ENCODE assay signal across 8 cellular contexts in the genomic region with DNA sequence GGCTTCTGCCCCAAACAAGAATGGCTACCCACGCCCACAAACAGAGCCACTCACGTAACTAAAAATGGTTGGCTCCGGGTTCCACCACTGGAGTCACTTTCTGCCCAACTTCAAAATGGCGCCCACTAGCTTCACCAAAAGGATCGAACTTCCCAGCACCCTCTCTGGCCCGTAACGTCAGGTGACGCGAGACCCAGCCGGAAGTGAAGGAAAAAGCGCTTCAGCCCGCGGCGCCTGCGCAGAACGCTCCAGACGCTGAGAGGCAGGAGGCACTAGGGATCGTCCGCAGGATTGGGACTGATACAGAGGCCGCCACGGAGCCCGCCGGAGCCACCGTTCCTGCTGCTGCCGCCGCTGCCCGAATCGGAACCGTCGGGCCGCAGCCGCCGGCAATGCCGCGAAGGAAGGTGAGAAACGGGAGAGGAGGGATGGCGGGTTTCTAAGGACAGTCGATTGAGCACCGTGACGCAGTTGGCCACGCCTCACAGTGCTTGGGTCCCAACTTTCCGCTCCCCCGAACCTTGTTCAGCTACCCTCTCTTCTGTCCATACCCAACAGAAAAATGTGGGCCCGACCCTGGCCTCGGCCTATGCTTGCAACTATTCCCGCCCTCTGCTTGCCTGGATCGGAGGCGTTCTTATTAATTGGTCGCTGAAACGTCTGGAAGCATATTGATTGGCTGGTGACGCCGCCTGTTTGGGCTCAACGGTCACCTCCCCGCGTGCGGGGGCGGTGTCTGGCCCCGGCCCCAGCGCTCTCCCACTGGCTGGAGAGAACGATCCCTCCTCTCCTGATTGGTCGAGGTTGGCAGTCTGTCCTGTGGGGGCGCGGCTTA. TPM values are rescaled to one million over a fixed set of nuclear protein-coding genes. Genes with fewer than 3 reads are reported as not detected.
DNase-seq lines count a peak whose midpoint lies in the region; ATAC-seq, FAIRE-seq and TF ChIP-seq lines count a peak whose summit lies in the region.

A gene (plus strand): TSS at position 239 of the 835 bp plus-strand sequence. CDS start 154 bp downstream, at position 393.

- H3K36me3 Mint-ChIP-seq in activated CD4-positive, alpha-beta T cell treated with anti-CD3 and anti-CD28 coated beads for 36 hours (ENCODE audit: low read depth), result peaks cover 37% of the 10 kb centered on the region

- H3K36me3 ChIP-seq in kidney (ENCODE audit: control insufficient read depth in 1 of 2, insufficient read depth in 2 of 2, low read length in 2 of 2), result peaks cover 4 to 16% of the 10 kb centered on the region in 2 donors

- peaks cover 53% of the 10 kb centered on the region for H3K4me1 Mint-ChIP-seq in activated CD4-positive, alpha-beta T cell treated with anti-CD3 and anti-CD28 coated beads for 36 hours

- H3K4me3 ChIP-seq in choroid plexus epithelial cell (ENCODE audit: low read depth, low read length) (peak within 1 kb of the TSS; percentile 83), kidney (ENCODE audit: low read length in 2 of 2) (peak within 1 kb of the TSS; percentile 98 to 99)

- intact Hi-C loops in activated CD4-positive, alpha-beta T cell treated with anti-CD3 and anti-CD28 coated beads for 36 hours (cut with DNase I, micrococcal nuclease), result loop anchor here (1.0 to 2.0 kb wide), 15 partner anchors 24 to 930 kb away; a partner anchor contains a TSS
- intact Hi-C loops in kidney (cut with DNase I), result no loop called here

- H3K27me3 Mint-ChIP-seq in activated CD4-positive, alpha-beta T cell treated with anti-CD3 and anti-CD28 coated beads for 36 hours, result no peaks in the 10 kb centered on the region

- peak within 1 kb of the TSS; percentile 100 for H3K27ac ChIP-seq in kidney (ENCODE audit: low read depth in 2 of 2, low read length in 2 of 2)

- H3K9me3 ChIP-seq in kidney (ENCODE audit: control insufficient read depth in 1 of 2, low read length in 2 of 2), result no peaks in the 10 kb centered on the region

- H3K27ac Mint-ChIP-seq in activated CD4-positive, alpha-beta T cell treated with anti-CD3 and anti-CD28 coated beads for 36 hours, result peak within 1 kb of the TSS; percentile 98

- CTCF ChIA-PET in activated CD4-positive, alpha-beta T cell treated with anti-CD3 and anti-CD28 coated beads for 36 hours (lab: Charles Lee), result interaction anchor here (0.7 to 2.9 kb wide), 11 partner anchors 11 to 221 kb away, joined by 3 to 29 read pairs (median 5); a partner anchor contains a TSS

- POLR2A ChIA-PET in activated CD4-positive, alpha-beta T cell treated with anti-CD3 and anti-CD28 coated beads for 36 hours (lab: Charles Lee), result interaction anchor here (0.5 to 2.6 kb wide), 11 partner anchors 18 to 633 kb away, joined by 3 to 28 read pairs (median 4); a partner anchor contains a TSS

- no peaks in the 10 kb centered on the region for H3K9me3 Mint-ChIP-seq in activated CD4-positive, alpha-beta T cell treated with anti-CD3 and anti-CD28 coated beads for 36 hours (ENCODE audit: low read depth)

- peak; percentile 84 for ATAC-seq in HG03442 (IDR thresholded peaks at IDR 0.05; ENCODE audit: unreplicated experiment)
- ATAC-seq in activated CD4-positive, alpha-beta T cell treated with anti-CD3 and anti-CD28 coated beads for 36 hours, result peak; percentile 91

- peaks cover 6 to 14% of the 10 kb centered on the region in 2 donors for H3K4me1 ChIP-seq in kidney (ENCODE audit: control insufficient read depth in 1 of 2, insufficient read depth in 1 of 2, low read depth in 1 of 2, low read length in 2 of 2)

- FAIRE-seq in kidney (lab: Jason Lieb, UNC), result peak; percentile 97

- H3K4me3 Mint-ChIP-seq in activated CD4-positive, alpha-beta T cell treated with anti-CD3 and anti-CD28 coated beads for 36 hours, result peak within 1 kb of the TSS; percentile 89

- TF ChIP-seq CTCF in choroid plexus epithelial cell (conservative IDR thresholded peaks at IDR 0.05; ENCODE audit: low read depth, low read length), result no peak
- TF ChIP-seq CTCF in kidney (IDR thresholded peaks at IDR 0.05; ENCODE audit: borderline replicate concordance, extremely low read depth, insufficient read depth), result peak; percentile 20

- H3K9ac ChIP-seq in kidney (ENCODE audit: low read length in 2 of 2), result peak within 1 kb of the TSS; percentile 99 to 100

- DNase-seq in Ammon's horn (ENCODE audit: low spot score), result peak; percentile 99
- DNase-seq in GM19238 (ENCODE audit: insufficient read length, low spot score), result peak; percentile 93
- peak; percentile 100 for DNase-seq in NCI-H524 (lab: John Stamatoyannopoulos, UW)
- DNase-seq in activated CD4-positive, alpha-beta T cell treated with anti-CD3 and anti-CD28 coated beads for 36 hours, result peak; percentile 99
- DNase-seq in choroid plexus epithelial cell (ENCODE audit: low read depth), result peak; percentile 100
- peak; percentile 100 for DNase-seq in kidney
- DNase-seq in stimulated activated CD4-positive, alpha-beta T cell treated with anti-CD3 and anti-CD28 coated beads, Interleukin-15, amount 100 ng/mL, for 24 hours, result peak; percentile 99

RNA-seq across cellular contexts. Expression of the gene that starts here (rescaled TPM):
- 10 to 100 TPM; 63.5 to 93.0 TPM for total RNA-seq in activated CD4-positive, alpha-beta T cell treated with anti-CD3 and anti-CD28 coated beads for 36 hours
- total RNA-seq in kidney, result 76.9 TPM
- 18.4 TPM for polyA plus RNA-seq in kidney (ENCODE audit: insufficient read depth, low read depth, low replicate concordance)

Comparison
In these comparisons a context has a peak if more than half of its experiments do, and no peak if none do; other contexts are left out.
1. Peak in every context shown above with its lines: DNase-seq, ATAC-seq, H3K4me3 ChIP-seq and H3K27ac ChIP-seq.